Comparison of ENCODE assay signal across 1 cellular context in the genomic region with DNA sequence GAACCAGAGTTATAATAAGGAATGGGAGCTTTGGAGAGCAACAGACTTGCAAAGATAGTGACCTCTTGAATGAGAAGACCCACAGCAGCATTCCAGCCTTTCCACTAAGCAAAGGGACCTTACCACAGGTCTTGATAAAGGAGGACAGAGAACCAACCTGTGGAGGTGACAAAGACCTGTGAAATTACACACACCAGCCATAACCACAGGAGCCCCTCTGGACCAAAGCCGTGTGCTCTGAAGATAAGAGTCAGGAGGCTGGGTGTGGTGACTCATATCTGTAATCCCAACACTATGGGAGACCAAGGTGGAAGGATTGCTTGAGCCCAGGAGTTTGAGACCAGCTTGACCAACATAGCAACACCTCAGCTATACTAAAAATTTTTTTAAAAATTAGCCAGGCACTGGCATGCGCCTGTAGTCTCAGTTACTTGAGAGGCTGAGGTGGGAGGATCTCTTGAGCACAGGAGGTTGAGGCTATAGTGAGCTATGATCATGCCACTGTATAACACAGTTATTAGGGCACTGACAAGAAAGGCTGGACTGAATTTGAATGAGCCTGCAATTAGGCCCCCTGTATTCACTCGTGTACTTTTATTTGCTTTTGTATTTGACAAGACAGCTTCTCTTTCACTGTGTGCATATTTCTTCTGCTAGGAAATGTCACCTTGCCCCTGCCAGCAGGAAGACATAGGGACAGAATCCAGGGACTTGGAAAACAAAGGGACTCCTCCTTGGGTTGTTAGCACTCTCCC.
TF ChIP-seq lines count a peak whose summit lies in the region.

No MANE protein-coding gene starts in this region.

TF ChIP-seq in K562, 482 proteins besides CTCF, POLR2A, EP300 and RAD21 (continued from another document and continues in another):
- TF ChIP-seq, protein P1, sequence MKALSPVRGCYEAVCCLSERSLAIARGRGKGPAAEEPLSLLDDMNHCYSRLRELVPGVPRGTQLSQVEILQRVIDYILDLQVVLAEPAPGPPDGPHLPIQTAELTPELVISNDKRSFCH (CRISPR knock-in tag; IDR thresholded peaks at IDR 0.05) = no peak
- TF ChIP-seq, protein P1 (tag; IDR thresholded peaks at IDR 0.05) = no peak
- TF ChIP-seq DEAF1 (CRISPR knock-in tag; IDR thresholded peaks at IDR 0.05) = no peak
- TF ChIP-seq MTA1 (IDR thresholded peaks at IDR 0.05; ENCODE audit: borderline replicate concordance) = 0 out of 2 replicates have a peak, but pooled peaks have one; percentile 30
- TF ChIP-seq BCL6 (CRISPR knock-in tag; IDR thresholded peaks at IDR 0.05) = no peak
- TF ChIP-seq SREBF1 (IDR thresholded peaks at IDR 0.05; ENCODE audit: borderline replicate concordance, low read depth, low read length) = no peak
- TF ChIP-seq CBX3 (IDR thresholded peaks at IDR 0.05; ENCODE audit: borderline replicate concordance in 1 of 2, low read length in 2 of 2) = peak in 1 of 2 experiments; percentile 55; a peak in 1 of 3 replicates
- TF ChIP-seq ELK1 (CRISPR knock-in tag; IDR thresholded peaks at IDR 0.05) = no peak
- no peak for TF ChIP-seq FOXA1 (IDR thresholded peaks at IDR 0.05; ENCODE audit: borderline replicate concordance)
- no peak for TF ChIP-seq ZNF764 (CRISPR knock-in tag; IDR thresholded peaks at IDR 0.05; ENCODE audit: low read depth)
- TF ChIP-seq, protein P2, sequence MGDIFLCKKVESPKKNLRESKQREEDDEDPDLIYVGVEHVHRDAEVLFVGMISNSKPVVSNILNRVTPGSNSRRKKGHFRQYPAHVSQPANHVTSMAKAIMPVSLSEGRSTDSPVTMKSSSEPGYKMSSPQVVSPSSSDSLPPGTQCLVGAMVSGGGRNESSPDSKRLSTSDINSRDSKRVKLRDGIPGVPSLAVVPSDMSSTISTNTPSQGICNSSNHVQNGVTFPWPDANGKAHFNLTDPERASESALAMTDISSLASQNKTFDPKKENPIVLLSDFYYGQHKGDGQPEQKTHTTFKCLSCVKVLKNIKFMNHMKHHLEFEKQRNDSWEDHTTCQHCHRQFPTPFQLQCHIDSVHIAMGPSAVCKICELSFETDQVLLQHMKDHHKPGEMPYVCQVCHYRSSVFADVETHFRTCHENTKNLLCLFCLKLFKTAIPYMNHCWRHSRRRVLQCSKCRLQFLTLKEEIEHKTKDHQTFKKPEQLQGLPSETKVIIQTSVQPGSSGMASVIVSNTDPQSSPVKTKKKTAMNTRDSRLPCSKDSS (IDR thresholded peaks at IDR 0.05; ENCODE audit: low read depth, partially characterized antibody) = no peak
- TF ChIP-seq ASH1L (IDR thresholded peaks at IDR 0.05; ENCODE audit: borderline replicate concordance, low read depth, partially characterized antibody) = no peak
- TF ChIP-seq ZNF76 (CRISPR knock-in tag; IDR thresholded peaks at IDR 0.05; ENCODE audit: borderline replicate concordance) = no peak
- TF ChIP-seq ATF7 (IDR thresholded peaks at IDR 0.05) = peak; percentile 58; the same call in 1 of the 2 replicates
- TF ChIP-seq ZNF224 (CRISPR knock-in tag; IDR thresholded peaks at IDR 0.05) = no peak
- no peak for TF ChIP-seq RBM34 (IDR thresholded peaks at IDR 0.05; ENCODE audit: borderline replicate concordance, insufficient read depth, low read length)
- TF ChIP-seq NCOA6 (IDR thresholded peaks at IDR 0.05) = no peak
- no peak for TF ChIP-seq U2AF1 (optimal IDR thresholded peaks at IDR 0.05; ENCODE audit: low read depth, low read length)
- no peak for TF ChIP-seq ZNF699 (CRISPR knock-in tag; IDR thresholded peaks at IDR 0.05; ENCODE audit: insufficient replicate concordance)
- TF ChIP-seq ZBED1 (IDR thresholded peaks at IDR 0.05) = no peak
- no peak for TF ChIP-seq EWSR1 (IDR thresholded peaks at IDR 0.05; ENCODE audit: borderline replicate concordance, low read depth, partially characterized antibody)
- TF ChIP-seq ZNF253 (CRISPR knock-in tag; conservative IDR thresholded peaks at IDR 0.05) = no peak
- no peak for TF ChIP-seq ZNF436 (CRISPR knock-in tag; IDR thresholded peaks at IDR 0.05)
- TF ChIP-seq ZNF3 (CRISPR knock-in tag; IDR thresholded peaks at IDR 0.05) = no peak
- TF ChIP-seq MTA3 (IDR thresholded peaks at IDR 0.05; ENCODE audit: borderline replicate concordance) = peak; percentile 49; the same call in 1 of the 2 replicates
- TF ChIP-seq MAZ (CRISPR knock-in tag; conservative IDR thresholded peaks at IDR 0.05 in 1 of 2, IDR thresholded peaks at IDR 0.05 in 1 of 2) = no peak
- TF ChIP-seq ETV6 (IDR thresholded peaks at IDR 0.05; ENCODE audit: borderline replicate concordance in 1 of 2, low read depth in 2 of 2, low read length in 1 of 2) = no peak
- no peak for TF ChIP-seq ETV6 (CRISPR knock-in tag; IDR thresholded peaks at IDR 0.05; ENCODE audit: borderline replicate concordance)
- no peak for TF ChIP-seq RB1 (IDR thresholded peaks at IDR 0.05; ENCODE audit: low read depth)
- peak; percentile 50; the same call in 1 of the 2 replicates for TF ChIP-seq MBD2 (IDR thresholded peaks at IDR 0.05; ENCODE audit: borderline replicate concordance, low read depth)
- TF ChIP-seq NFE2L1 (tag; IDR thresholded peaks at IDR 0.05; ENCODE audit: borderline replicate concordance, low read depth) = no peak
- TF ChIP-seq CCNT2 (IDR thresholded peaks at IDR 0.05; ENCODE audit: borderline replicate concordance, extremely low read depth, insufficient read length, low read depth, low read length) = peak; percentile 25
- TF ChIP-seq HIVEP1 (CRISPR knock-in tag; IDR thresholded peaks at IDR 0.05) = no peak
- peak; percentile 97 for TF ChIP-seq ARID1B (IDR thresholded peaks at IDR 0.05)
- no peak for TF ChIP-seq ZNF780A (CRISPR knock-in tag; IDR thresholded peaks at IDR 0.05)
- TF ChIP-seq RNF219 (CRISPR knock-in tag; IDR thresholded peaks at IDR 0.05) = no peak
- TF ChIP-seq POLR2AphosphoS2 (IDR thresholded peaks at IDR 0.05; ENCODE audit: low read length) = no peak
- TF ChIP-seq, protein P3, sequence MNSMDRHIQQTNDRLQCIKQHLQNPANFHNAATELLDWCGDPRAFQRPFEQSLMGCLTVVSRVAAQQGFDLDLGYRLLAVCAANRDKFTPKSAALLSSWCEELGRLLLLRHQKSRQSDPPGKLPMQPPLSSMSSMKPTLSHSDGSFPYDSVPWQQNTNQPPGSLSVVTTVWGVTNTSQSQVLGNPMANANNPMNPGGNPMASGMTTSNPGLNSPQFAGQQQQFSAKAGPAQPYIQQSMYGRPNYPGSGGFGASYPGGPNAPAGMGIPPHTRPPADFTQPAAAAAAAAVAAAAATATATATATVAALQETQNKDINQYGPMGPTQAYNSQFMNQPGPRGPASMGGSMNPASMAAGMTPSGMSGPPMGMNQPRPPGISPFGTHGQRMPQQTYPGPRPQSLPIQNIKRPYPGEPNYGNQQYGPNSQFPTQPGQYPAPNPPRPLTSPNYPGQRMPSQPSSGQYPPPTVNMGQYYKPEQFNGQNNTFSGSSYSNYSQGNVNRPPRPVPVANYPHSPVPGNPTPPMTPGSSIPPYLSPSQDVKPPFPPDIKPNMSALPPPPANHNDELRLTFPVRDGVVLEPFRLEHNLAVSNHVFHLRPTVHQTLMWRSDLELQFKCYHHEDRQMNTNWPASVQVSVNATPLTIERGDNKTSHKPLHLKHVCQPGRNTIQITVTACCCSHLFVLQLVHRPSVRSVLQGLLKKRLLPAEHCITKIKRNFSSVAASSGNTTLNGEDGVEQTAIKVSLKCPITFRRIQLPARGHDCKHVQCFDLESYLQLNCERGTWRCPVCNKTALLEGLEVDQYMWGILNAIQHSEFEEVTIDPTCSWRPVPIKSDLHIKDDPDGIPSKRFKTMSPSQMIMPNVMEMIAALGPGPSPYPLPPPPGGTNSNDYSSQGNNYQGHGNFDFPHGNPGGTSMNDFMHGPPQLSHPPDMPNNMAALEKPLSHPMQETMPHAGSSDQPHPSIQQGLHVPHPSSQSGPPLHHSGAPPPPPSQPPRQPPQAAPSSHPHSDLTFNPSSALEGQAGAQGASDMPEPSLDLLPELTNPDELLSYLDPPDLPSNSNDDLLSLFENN (IDR thresholded peaks at IDR 0.05; ENCODE audit: low read depth in 2 of 2, low read length in 2 of 2) = peak in 1 of 2 experiments; percentile 84; a peak in 2 of 4 replicates
- TF ChIP-seq, protein P4, sequence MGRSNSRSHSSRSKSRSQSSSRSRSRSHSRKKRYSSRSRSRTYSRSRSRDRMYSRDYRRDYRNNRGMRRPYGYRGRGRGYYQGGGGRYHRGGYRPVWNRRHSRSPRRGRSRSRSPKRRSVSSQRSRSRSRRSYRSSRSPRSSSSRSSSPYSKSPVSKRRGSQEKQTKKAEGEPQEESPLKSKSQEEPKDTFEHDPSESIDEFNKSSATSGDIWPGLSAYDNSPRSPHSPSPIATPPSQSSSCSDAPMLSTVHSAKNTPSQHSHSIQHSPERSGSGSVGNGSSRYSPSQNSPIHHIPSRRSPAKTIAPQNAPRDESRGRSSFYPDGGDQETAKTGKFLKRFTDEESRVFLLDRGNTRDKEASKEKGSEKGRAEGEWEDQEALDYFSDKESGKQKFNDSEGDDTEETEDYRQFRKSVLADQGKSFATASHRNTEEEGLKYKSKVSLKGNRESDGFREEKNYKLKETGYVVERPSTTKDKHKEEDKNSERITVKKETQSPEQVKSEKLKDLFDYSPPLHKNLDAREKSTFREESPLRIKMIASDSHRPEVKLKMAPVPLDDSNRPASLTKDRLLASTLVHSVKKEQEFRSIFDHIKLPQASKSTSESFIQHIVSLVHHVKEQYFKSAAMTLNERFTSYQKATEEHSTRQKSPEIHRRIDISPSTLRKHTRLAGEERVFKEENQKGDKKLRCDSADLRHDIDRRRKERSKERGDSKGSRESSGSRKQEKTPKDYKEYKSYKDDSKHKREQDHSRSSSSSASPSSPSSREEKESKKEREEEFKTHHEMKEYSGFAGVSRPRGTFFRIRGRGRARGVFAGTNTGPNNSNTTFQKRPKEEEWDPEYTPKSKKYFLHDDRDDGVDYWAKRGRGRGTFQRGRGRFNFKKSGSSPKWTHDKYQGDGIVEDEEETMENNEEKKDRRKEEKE (IDR thresholded peaks at IDR 0.05; ENCODE audit: borderline replicate concordance in 1 of 2, control insufficient read depth in 1 of 2, low read depth in 2 of 2, low read length in 1 of 2) = no peak
- peak; percentile 74 to 80 for TF ChIP-seq TRIM24 (IDR thresholded peaks at IDR 0.05)
- 0 out of 2 replicates have a peak, but pooled peaks have one; percentile 30 for TF ChIP-seq KLF1 (tag; IDR thresholded peaks at IDR 0.05)
- no peak for TF ChIP-seq SMAD2 (IDR thresholded peaks at IDR 0.05; ENCODE audit: low read depth, low read length)
- TF ChIP-seq SIN3B (IDR thresholded peaks at IDR 0.05; ENCODE audit: low read depth) = no peak
- TF ChIP-seq SMAD4 (CRISPR knock-in tag; conservative IDR thresholded peaks at IDR 0.05) = no peak
- TF ChIP-seq XRCC3 (IDR thresholded peaks at IDR 0.05) = no peak
- TF ChIP-seq MYC (IDR thresholded peaks at IDR 0.05; ENCODE audit: low read depth, low read length) = peak; percentile 35; the same call in 1 of the 2 replicates
- no peak for TF ChIP-seq MYC (CRISPR knock-in tag; IDR thresholded peaks at IDR 0.05; ENCODE audit: borderline replicate concordance, low read depth)
- TF ChIP-seq GTF2B (IDR thresholded peaks at IDR 0.05; ENCODE audit: extremely low read depth, insufficient read length) = no peak
- TF ChIP-seq C11orf30 (IDR thresholded peaks at IDR 0.05; ENCODE audit: low read depth) = no peak
- TF ChIP-seq ZNF311 (CRISPR knock-in tag; IDR thresholded peaks at IDR 0.05) = no peak
- TF ChIP-seq RBFOX2 (IDR thresholded peaks at IDR 0.05; ENCODE audit: low read depth, low read length) = no peak
- TF ChIP-seq ILF3 (IDR thresholded peaks at IDR 0.05; ENCODE audit: borderline replicate concordance) = no peak
- TF ChIP-seq TFAM (CRISPR knock-in tag; conservative IDR thresholded peaks at IDR 0.05) = no peak
